19 cellular contexts compared by ENCODE assay signal in the genomic region with DNA sequence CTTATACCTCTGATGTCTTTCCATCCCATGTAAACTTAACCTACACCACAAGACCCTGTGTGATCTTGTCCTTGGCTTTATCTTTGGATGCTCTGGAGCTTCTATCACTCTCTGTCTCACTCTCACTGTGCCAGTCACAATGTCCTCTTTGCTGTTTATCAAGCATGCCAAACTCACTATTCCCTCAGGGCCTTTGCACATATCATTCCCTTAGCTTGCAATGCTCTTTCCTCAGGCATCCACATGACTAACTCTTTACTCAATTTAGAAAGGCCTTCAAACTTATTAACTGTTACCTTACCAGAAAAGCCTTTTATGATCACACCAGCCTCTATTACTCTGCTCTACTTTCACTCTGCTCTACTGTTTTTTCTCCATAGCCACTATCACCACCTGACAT.
DNase-seq lines count a peak whose midpoint lies in the region; ATAC-seq, FAIRE-seq and TF ChIP-seq lines count a peak whose summit lies in the region.
"Had no signal": no experiment of that assay in that cellular context is flagged by ENCODE, and none has a peak within 500 bp of the region (broad histone marks: within the 10 kb centered on the region; RNA-seq: fewer than 3 reads in every experiment).

No MANE protein-coding gene starts in this region.

- intact Hi-C loops in Calu3 (cut with micrococcal nuclease; ENCODE audit: unreplicated experiment) = no loop called here
- intact Hi-C loops in left lung (cut with DNase I) = no loop called here

- H3K4me1 ChIP-seq in keratinocyte (ENCODE audit: control insufficient read depth, extremely low read depth, insufficient read depth, low read length) (peaks cover 18% of the 10 kb centered on the region), left lung (no peaks in the 10 kb centered on the region)
- H3K4me1 ChIP-seq: Caco-2, Peyer's patch had no signal

- CTCF ChIA-PET in Calu3 (lab: Charles Lee) = interaction anchor here (0.6 kb wide), 1 partner anchor 188 kb away, joined by 4 read pairs; no protein-coding TSS in a partner anchor

- H2AFZ ChIP-seq in keratinocyte (ENCODE audit: control insufficient read depth, low read length) = no peak overlapping the region

- H3K27me3 Mint-ChIP-seq in Calu3 (ENCODE audit: unreplicated experiment) = no peaks in the 10 kb centered on the region

- peaks cover 25% of the 10 kb centered on the region for H3K4me1 Mint-ChIP-seq in Calu3 (ENCODE audit: low read depth, unreplicated experiment)
- H3K4me1 Mint-ChIP-seq: CD14-positive monocyte had no signal

- H3K4me2 ChIP-seq in keratinocyte (ENCODE audit: control insufficient read depth, extremely low read depth, insufficient read depth, low read depth, low read length) = no peak overlapping the region

- H3K4me3 Mint-ChIP-seq in Calu3 (ENCODE audit: low read depth, unreplicated experiment) = no peak overlapping the region
- H3K4me3 Mint-ChIP-seq: CD14-positive monocyte had no signal

- FAIRE-seq in keratinocyte (lab: Jason Lieb, UNC) = peak; percentile 67
- FAIRE-seq: A204.1, GM18507 had no signal

- H3K9ac ChIP-seq in keratinocyte (ENCODE audit: control insufficient read depth, extremely low read depth, insufficient read depth, low read length) = no peak overlapping the region

- TF ChIP-seq CTCF in Calu3 (IDR thresholded peaks at IDR 0.05; ENCODE audit: unreplicated experiment) (no peak), epithelial cell of esophagus (IDR thresholded peaks at IDR 0.05; ENCODE audit: insufficient read depth, low read depth, low read length, missing control alignments) (no peak), keratinocyte (optimal IDR thresholded peaks at IDR 0.05 in 1 of 3, IDR thresholded peaks at IDR 0.05 in 1 of 3, conservative IDR thresholded peaks at IDR 0.05 in 1 of 3; ENCODE audit: extremely low read depth in 1 of 3, insufficient read depth in 2 of 3, low read length in 3 of 3) (no peak), left lung (IDR thresholded peaks at IDR 0.05) (no peak)

- BruUV-seq in Calu3 (replicated peaks; lab: Mats Ljungman, UMichigan) = no TSS peak

- dilution Hi-C loops in keratinocyte (cut with MboI; ENCODE audit: extremely low pct_ligation_motif_present, low sequenced_read_pairs) = no loop called here

- no peak for DNase-seq in Calu3
- DNase-seq in NCI-H226 = peak; percentile 7
- peak; percentile 61 for DNase-seq in epithelial cell of esophagus (ENCODE audit: low read depth)
- no peak for DNase-seq in keratinocyte (ENCODE audit: low read depth, low spot score)
- DNase-seq in left lung = no peak
- no peak for DNase-seq in cerebellar cortex (ENCODE audit: low spot score)
- DNase-seq in inferior parietal cortex (ENCODE audit: extremely low spot score) = no peak
- no peak for DNase-seq in stimulated activated naive CD8-positive, alpha-beta T cell treated with anti-CD3 and anti-CD28 coated beads, Interleukin-15, Interleukin-2, amounts not matched to agents 100 U/mL and 50 U/mL, for 24 hours
- DNase-seq: Caco-2, DMS53, NCI-H1417 treated with DMSO at 0.1 percent for 48 hours, NCI-H2081, NCI-H510A treated with DMSO at 0.1 percent for 48 hours, Peyer's patch, Right ventricle myocardium superior had no signal

- H3K9me1 ChIP-seq in keratinocyte (ENCODE audit: control insufficient read depth, extremely low read depth, insufficient read depth, low read length) = no peaks in the 10 kb centered on the region

- no peaks in the 10 kb centered on the region for H3K27me3 ChIP-seq in keratinocyte (ENCODE audit: control insufficient read depth, extremely low read depth, insufficient read depth, low read length)
- no peaks in the 10 kb centered on the region for H3K27me3 ChIP-seq in left lung
- H3K27me3 ChIP-seq: Peyer's patch had no signal

- H3K27ac ChIP-seq in keratinocyte (ENCODE audit: control insufficient read depth, insufficient read depth, low read length) (no peak overlapping the region), left lung (no peak overlapping the region)
- H3K27ac ChIP-seq: Peyer's patch had no signal

- H3K9me3 ChIP-seq in keratinocyte (ENCODE audit: control insufficient read depth, low read depth, low read length) = no peaks in the 10 kb centered on the region
- H3K9me3 ChIP-seq in left lung = no peaks in the 10 kb centered on the region
- H3K9me3 ChIP-seq: Caco-2, Peyer's patch had no signal

- peaks cover 6% of the 10 kb centered on the region for H3K9me3 Mint-ChIP-seq in Calu3 (ENCODE audit: low read depth, unreplicated experiment)

- no peak for ATAC-seq in left lung
- no peak for ATAC-seq in stimulated activated naive CD8-positive, alpha-beta T cell treated with anti-CD3 and anti-CD28 coated beads, Interleukin-15, Interleukin-2, amounts not matched to agents 100 U/mL and 50 U/mL, for 24 hours
- ATAC-seq: SK-N-SH treated with all-trans-retinoic acid at 6 μM for 48 hours had no signal

- H3K36me3 ChIP-seq in keratinocyte (ENCODE audit: control insufficient read depth in 2 of 2, extremely low read depth in 1 of 2, insufficient read depth in 2 of 2, low read length in 2 of 2) = no peaks in the 10 kb centered on the region
- H3K36me3 ChIP-seq in left lung = no peaks in the 10 kb centered on the region
- H3K36me3 ChIP-seq: Peyer's patch had no signal

- H3K79me2 ChIP-seq in keratinocyte (ENCODE audit: control insufficient read depth, insufficient read depth, low read length) = no peaks in the 10 kb centered on the region

- H3K4me3 ChIP-seq in epithelial cell of esophagus (ENCODE audit: low read length) = no peak overlapping the region
- H3K4me3 ChIP-seq in keratinocyte (ENCODE audit: control insufficient read depth in 2 of 3, extremely low read depth in 1 of 3, insufficient read depth in 2 of 3, low read depth in 1 of 3, low read length in 3 of 3) = no peak overlapping the region
- H3K4me3 ChIP-seq in left lung = no peak overlapping the region
- H3K4me3 ChIP-seq: Peyer's patch had no signal

- H3K36me3 Mint-ChIP-seq in Calu3 (ENCODE audit: insufficient read depth, unreplicated experiment) = no peaks in the 10 kb centered on the region
- H3K36me3 Mint-ChIP-seq: CD14-positive monocyte had no signal

- H3K27ac Mint-ChIP-seq in Calu3 (ENCODE audit: unreplicated experiment) = peak overlapping the region; percentile 13
- H3K27ac Mint-ChIP-seq: CD14-positive monocyte had no signal

- no peaks in the 10 kb centered on the region for H4K20me1 ChIP-seq in keratinocyte (ENCODE audit: control insufficient read depth, extremely low read depth, insufficient read depth, low read length)

Comparison
In these comparisons a context has a peak if more than half of its experiments do, and no peak if none do; other contexts are left out.
1. DNase-seq: peak in NCI-H226 (single experiment) and epithelial cell of esophagus (single experiment); none in Calu3 (single experiment), keratinocyte (single experiment), left lung (0 of 2), cerebellar cortex (single experiment), inferior parietal cortex (single experiment) and stimulated activated naive CD8-positive, alpha-beta T cell treated with anti-CD3 and anti-CD28 coated beads, Interleukin-15, Interleukin-2, amounts not matched to agents 100 U/mL and 50 U/mL, for 24 hours (single experiment).